1 cellular context compared by ENCODE assay signal in the genomic region with DNA sequence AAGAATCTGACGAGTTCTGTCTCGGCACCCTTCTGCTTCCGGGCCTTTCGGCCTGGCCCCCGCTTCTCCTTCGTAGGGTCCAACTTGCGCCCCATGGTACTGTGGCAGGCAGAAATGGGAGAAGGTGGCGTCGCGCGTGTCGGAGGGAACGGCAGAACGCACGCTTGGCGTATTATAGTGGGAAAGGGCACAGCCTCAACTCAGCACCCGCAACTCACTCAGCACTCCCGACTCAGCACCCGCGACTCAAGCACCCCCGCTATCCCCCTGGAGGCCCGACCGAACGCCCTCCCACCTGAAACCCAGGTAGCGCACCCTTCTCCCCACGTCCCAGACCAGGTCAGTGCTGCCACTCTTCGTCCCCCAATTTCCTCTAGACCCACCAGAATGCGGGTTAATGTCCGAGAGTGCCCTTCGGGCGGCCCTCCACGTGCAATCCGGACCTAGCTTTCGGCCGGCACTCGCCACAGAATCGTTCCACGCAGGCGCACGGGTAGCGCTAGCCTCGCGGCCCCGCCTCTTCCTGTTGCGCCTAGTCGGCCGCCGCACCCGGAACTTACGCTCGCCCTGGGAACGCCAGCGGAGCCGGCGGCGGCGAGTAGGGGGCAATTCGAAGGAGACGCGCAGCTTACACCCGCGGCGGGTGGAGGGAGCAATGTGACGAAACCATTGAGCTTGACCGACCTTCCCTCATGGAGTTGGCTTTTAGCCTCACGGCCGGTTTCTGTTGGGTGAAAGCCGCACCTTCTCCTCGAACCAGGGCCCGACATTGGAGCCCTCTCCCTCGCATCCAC.
TF ChIP-seq lines count a peak whose summit lies in the region.

A gene (minus strand): TSS at position 468 of the 794 bp plus-strand sequence. CDS start 373 bp downstream, at position 95.

TF ChIP-seq in GM12878, 131 proteins besides CTCF, POLR2A, EP300 and RAD21 (continued from another document and continues in another):
- TF ChIP-seq, protein P1, sequence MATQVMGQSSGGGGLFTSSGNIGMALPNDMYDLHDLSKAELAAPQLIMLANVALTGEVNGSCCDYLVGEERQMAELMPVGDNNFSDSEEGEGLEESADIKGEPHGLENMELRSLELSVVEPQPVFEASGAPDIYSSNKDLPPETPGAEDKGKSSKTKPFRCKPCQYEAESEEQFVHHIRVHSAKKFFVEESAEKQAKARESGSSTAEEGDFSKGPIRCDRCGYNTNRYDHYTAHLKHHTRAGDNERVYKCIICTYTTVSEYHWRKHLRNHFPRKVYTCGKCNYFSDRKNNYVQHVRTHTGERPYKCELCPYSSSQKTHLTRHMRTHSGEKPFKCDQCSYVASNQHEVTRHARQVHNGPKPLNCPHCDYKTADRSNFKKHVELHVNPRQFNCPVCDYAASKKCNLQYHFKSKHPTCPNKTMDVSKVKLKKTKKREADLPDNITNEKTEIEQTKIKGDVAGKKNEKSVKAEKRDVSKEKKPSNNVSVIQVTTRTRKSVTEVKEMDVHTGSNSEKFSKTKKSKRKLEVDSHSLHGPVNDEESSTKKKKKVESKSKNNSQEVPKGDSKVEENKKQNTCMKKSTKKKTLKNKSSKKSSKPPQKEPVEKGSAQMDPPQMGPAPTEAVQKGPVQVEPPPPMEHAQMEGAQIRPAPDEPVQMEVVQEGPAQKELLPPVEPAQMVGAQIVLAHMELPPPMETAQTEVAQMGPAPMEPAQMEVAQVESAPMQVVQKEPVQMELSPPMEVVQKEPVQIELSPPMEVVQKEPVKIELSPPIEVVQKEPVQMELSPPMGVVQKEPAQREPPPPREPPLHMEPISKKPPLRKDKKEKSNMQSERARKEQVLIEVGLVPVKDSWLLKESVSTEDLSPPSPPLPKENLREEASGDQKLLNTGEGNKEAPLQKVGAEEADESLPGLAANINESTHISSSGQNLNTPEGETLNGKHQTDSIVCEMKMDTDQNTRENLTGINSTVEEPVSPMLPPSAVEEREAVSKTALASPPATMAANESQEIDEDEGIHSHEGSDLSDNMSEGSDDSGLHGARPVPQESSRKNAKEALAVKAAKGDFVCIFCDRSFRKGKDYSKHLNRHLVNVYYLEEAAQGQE (IDR thresholded peaks at IDR 0.05; ENCODE audit: low read depth, low read length) = 0 out of 2 replicates have a peak, but pooled peaks have one; percentile 11
- TF ChIP-seq NR2F1 (conservative IDR thresholded peaks at IDR 0.05) = no peak
- TF ChIP-seq MTA3 (IDR thresholded peaks at IDR 0.05; ENCODE audit: borderline replicate concordance, low read length) = peak; percentile 34; the same call in 1 of the 2 replicates
- TF ChIP-seq, protein P2, sequence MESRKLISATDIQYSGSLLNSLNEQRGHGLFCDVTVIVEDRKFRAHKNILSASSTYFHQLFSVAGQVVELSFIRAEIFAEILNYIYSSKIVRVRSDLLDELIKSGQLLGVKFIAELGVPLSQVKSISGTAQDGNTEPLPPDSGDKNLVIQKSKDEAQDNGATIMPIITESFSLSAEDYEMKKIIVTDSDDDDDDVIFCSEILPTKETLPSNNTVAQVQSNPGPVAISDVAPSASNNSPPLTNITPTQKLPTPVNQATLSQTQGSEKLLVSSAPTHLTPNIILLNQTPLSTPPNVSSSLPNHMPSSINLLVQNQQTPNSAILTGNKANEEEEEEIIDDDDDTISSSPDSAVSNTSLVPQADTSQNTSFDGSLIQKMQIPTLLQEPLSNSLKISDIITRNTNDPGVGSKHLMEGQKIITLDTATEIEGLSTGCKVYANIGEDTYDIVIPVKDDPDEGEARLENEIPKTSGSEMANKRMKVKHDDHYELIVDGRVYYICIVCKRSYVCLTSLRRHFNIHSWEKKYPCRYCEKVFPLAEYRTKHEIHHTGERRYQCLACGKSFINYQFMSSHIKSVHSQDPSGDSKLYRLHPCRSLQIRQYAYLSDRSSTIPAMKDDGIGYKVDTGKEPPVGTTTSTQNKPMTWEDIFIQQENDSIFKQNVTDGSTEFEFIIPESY (IDR thresholded peaks at IDR 0.05) = no peak
- no peak for TF ChIP-seq CBX5 (IDR thresholded peaks at IDR 0.05; ENCODE audit: low read depth)
- TF ChIP-seq, protein P3, sequence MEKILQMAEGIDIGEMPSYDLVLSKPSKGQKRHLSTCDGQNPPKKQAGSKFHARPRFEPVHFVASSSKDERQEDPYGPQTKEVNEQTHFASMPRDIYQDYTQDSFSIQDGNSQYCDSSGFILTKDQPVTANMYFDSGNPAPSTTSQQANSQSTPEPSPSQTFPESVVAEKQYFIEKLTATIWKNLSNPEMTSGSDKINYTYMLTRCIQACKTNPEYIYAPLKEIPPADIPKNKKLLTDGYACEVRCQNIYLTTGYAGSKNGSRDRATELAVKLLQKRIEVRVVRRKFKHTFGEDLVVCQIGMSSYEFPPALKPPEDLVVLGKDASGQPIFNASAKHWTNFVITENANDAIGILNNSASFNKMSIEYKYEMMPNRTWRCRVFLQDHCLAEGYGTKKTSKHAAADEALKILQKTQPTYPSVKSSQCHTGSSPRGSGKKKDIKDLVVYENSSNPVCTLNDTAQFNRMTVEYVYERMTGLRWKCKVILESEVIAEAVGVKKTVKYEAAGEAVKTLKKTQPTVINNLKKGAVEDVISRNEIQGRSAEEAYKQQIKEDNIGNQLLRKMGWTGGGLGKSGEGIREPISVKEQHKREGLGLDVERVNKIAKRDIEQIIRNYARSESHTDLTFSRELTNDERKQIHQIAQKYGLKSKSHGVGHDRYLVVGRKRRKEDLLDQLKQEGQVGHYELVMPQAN (conservative IDR thresholded peaks at IDR 0.05) = peak; percentile 94
- peak; percentile 47; the same call in 1 of the 2 replicates for TF ChIP-seq HCFC1 (IDR thresholded peaks at IDR 0.05; ENCODE audit: low read length)
- peak; percentile 45; the same call in 1 of the 2 replicates for TF ChIP-seq CREB1 (IDR thresholded peaks at IDR 0.05; ENCODE audit: low read depth)
- TF ChIP-seq BCL11A (IDR thresholded peaks at IDR 0.05; ENCODE audit: low read depth, low read length) = no peak
- TF ChIP-seq, protein P4, sequence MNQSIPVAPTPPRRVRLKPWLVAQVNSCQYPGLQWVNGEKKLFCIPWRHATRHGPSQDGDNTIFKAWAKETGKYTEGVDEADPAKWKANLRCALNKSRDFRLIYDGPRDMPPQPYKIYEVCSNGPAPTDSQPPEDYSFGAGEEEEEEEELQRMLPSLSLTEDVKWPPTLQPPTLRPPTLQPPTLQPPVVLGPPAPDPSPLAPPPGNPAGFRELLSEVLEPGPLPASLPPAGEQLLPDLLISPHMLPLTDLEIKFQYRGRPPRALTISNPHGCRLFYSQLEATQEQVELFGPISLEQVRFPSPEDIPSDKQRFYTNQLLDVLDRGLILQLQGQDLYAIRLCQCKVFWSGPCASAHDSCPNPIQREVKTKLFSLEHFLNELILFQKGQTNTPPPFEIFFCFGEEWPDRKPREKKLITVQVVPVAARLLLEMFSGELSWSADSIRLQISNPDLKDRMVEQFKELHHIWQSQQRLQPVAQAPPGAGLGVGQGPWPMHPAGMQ (IDR thresholded peaks at IDR 0.05; ENCODE audit: borderline replicate concordance) = no peak
- TF ChIP-seq CHD2 (IDR thresholded peaks at IDR 0.05; ENCODE audit: borderline replicate concordance, low read depth, low read length) = no peak
- no peak for TF ChIP-seq NFXL1 (IDR thresholded peaks at IDR 0.05; ENCODE audit: borderline replicate concordance)
- TF ChIP-seq ZNF207 (IDR thresholded peaks at IDR 0.05; ENCODE audit: borderline replicate concordance) = 0 out of 2 replicates have a peak, but pooled peaks have one; percentile 43
- no peak for TF ChIP-seq ZSCAN29 (IDR thresholded peaks at IDR 0.05)
- TF ChIP-seq SREBF1 (IDR thresholded peaks at IDR 0.05; ENCODE audit: low read length) = no peak
- TF ChIP-seq YBX1 (IDR thresholded peaks at IDR 0.05) = no peak
- TF ChIP-seq NBN (IDR thresholded peaks at IDR 0.05) = peak; percentile 54; the same call in 1 of the 2 replicates
- no peak for TF ChIP-seq STAT3 (IDR thresholded peaks at IDR 0.05; ENCODE audit: low read depth, low read length)
- TF ChIP-seq NFYA (IDR thresholded peaks at IDR 0.05; ENCODE audit: borderline replicate concordance, low read depth, low read length) = no peak
- peak; percentile 17 for TF ChIP-seq SP1 (IDR thresholded peaks at IDR 0.05; ENCODE audit: low read depth, low read length)
- TF ChIP-seq MXI1 (IDR thresholded peaks at IDR 0.05; ENCODE audit: low read depth, low read length) = peak; percentile 99
- no peak for TF ChIP-seq EED (IDR thresholded peaks at IDR 0.05; ENCODE audit: low read depth)
- no peak for TF ChIP-seq IKZF2 (IDR thresholded peaks at IDR 0.05)
- TF ChIP-seq, protein P5, sequence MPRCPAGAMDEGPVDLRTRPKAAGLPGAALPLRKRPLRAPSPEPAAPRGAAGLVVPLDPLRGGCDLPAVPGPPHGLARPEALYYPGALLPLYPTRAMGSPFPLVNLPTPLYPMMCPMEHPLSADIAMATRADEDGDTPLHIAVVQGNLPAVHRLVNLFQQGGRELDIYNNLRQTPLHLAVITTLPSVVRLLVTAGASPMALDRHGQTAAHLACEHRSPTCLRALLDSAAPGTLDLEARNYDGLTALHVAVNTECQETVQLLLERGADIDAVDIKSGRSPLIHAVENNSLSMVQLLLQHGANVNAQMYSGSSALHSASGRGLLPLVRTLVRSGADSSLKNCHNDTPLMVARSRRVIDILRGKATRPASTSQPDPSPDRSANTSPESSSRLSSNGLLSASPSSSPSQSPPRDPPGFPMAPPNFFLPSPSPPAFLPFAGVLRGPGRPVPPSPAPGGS (IDR thresholded peaks at IDR 0.05; ENCODE audit: borderline replicate concordance, insufficient read depth, low read depth, low read length, poor library complexity, severe bottlenecking) = peak; percentile 86
- TF ChIP-seq, protein P6, sequence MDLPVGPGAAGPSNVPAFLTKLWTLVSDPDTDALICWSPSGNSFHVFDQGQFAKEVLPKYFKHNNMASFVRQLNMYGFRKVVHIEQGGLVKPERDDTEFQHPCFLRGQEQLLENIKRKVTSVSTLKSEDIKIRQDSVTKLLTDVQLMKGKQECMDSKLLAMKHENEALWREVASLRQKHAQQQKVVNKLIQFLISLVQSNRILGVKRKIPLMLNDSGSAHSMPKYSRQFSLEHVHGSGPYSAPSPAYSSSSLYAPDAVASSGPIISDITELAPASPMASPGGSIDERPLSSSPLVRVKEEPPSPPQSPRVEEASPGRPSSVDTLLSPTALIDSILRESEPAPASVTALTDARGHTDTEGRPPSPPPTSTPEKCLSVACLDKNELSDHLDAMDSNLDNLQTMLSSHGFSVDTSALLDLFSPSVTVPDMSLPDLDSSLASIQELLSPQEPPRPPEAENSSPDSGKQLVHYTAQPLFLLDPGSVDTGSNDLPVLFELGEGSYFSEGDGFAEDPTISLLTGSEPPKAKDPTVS (IDR thresholded peaks at IDR 0.05; ENCODE audit: low read depth, low read length) = no peak
- TF ChIP-seq, protein P7, sequence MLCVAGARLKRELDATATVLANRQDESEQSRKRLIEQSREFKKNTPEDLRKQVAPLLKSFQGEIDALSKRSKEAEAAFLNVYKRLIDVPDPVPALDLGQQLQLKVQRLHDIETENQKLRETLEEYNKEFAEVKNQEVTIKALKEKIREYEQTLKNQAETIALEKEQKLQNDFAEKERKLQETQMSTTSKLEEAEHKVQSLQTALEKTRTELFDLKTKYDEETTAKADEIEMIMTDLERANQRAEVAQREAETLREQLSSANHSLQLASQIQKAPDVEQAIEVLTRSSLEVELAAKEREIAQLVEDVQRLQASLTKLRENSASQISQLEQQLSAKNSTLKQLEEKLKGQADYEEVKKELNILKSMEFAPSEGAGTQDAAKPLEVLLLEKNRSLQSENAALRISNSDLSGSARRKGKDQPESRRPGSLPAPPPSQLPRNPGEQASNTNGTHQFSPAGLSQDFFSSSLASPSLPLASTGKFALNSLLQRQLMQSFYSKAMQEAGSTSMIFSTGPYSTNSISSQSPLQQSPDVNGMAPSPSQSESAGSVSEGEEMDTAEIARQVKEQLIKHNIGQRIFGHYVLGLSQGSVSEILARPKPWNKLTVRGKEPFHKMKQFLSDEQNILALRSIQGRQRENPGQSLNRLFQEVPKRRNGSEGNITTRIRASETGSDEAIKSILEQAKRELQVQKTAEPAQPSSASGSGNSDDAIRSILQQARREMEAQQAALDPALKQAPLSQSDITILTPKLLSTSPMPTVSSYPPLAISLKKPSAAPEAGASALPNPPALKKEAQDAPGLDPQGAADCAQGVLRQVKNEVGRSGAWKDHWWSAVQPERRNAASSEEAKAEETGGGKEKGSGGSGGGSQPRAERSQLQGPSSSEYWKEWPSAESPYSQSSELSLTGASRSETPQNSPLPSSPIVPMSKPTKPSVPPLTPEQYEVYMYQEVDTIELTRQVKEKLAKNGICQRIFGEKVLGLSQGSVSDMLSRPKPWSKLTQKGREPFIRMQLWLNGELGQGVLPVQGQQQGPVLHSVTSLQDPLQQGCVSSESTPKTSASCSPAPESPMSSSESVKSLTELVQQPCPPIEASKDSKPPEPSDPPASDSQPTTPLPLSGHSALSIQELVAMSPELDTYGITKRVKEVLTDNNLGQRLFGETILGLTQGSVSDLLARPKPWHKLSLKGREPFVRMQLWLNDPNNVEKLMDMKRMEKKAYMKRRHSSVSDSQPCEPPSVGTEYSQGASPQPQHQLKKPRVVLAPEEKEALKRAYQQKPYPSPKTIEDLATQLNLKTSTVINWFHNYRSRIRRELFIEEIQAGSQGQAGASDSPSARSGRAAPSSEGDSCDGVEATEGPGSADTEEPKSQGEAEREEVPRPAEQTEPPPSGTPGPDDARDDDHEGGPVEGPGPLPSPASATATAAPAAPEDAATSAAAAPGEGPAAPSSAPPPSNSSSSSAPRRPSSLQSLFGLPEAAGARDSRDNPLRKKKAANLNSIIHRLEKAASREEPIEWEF (IDR thresholded peaks at IDR 0.05; ENCODE audit: insufficient replicate concordance, low read depth, low read length) = no peak
- TF ChIP-seq LARP7 (IDR thresholded peaks at IDR 0.05) = peak; percentile 69
- TF ChIP-seq NFIC (IDR thresholded peaks at IDR 0.05; ENCODE audit: low read depth, low read length) = no peak
- TF ChIP-seq, protein P8, sequence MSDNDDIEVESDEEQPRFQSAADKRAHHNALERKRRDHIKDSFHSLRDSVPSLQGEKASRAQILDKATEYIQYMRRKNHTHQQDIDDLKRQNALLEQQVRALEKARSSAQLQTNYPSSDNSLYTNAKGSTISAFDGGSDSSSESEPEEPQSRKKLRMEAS (IDR thresholded peaks at IDR 0.05; ENCODE audit: low read depth, low read length) = peak; percentile 97
- no peak for TF ChIP-seq EGR1 (IDR thresholded peaks at IDR 0.05; ENCODE audit: borderline replicate concordance in 1 of 2, low read depth in 2 of 2, low read length in 2 of 2)
- TF ChIP-seq SPI1 (IDR thresholded peaks at IDR 0.05; ENCODE audit: borderline replicate concordance, insufficient read depth, low read depth, low read length) = no peak
- TF ChIP-seq MEF2A (IDR thresholded peaks at IDR 0.05; ENCODE audit: insufficient read depth, low read depth, low read length) = no peak
